Comparison of ENCODE assay signal across 21 cellular contexts in the genomic region with DNA sequence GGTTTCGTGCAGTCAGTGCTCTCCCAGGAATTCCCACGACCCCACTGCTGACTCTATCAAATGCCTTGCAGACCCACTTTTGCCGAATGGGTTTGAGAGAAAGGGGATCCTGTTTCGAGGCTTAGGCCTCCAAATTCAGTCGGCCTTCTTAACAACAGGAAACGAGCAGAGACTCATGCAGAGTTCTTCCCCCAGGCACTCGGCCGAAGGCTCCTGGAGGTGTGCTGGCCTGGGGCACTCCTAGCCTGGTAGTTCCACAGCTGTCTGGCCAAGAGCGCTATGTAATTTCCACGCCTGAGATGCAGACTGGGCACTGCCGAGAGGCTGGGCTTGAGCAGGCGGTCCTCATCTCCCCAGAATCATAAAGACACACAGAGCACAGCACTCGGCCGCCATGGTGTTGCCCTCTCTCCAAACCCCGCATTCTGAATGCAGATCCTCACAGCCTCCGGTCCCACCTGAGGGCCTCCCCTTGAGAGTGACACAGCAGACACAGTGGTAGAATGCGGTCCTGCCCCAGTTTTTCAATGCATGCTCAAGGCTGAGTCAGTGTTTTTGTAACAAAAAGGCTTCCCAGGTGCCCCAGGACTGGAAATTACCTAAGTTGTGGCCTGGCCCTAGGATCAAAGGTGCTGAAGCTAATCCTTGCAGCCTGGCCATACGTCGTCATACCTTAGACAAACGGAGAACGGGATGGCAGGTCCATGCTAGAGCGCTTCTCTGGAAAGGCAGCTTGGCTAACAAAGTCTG.
"Had no signal": no experiment of that assay in that cellular context is flagged by ENCODE, and none has a peak within 500 bp of the region (broad histone marks: within the 10 kb centered on the region; RNA-seq: fewer than 3 reads in every experiment).

No MANE protein-coding gene starts in this region.

- H3K9me3 Mint-ChIP-seq: activated CD4-positive, alpha-beta T cell treated with anti-CD3 and anti-CD28 coated beads, Interleukin-2, amount 10 ng/mL, durations not matched to agents 7 days and 5 days; activated naive CD8-positive, alpha-beta T cell treated with anti-CD3 and anti-CD28 coated beads, Interleukin-2, amount 10 ng/mL, durations not matched to agents 7 days and 5 days; natural killer cell had no signal

- H3K27ac ChIP-seq: epithelial cell of prostate, gastrocnemius medialis, heart right ventricle, right atrium auricular region, stomach, testis, upper lobe of right lung had no signal

- ATAC-seq: gastrocnemius medialis, heart right ventricle, left lobe of liver, mucosa of descending colon, natural killer cell, upper lobe of right lung had no signal

- DNase-seq: activated CD4-positive, alpha-beta T cell treated with anti-CD3 and anti-CD28 coated beads, Interleukin-2, amount 10 ng/mL, durations not matched to agents 7 days and 5 days; activated CD8-positive, alpha-beta memory T cell treated with anti-CD3 and anti-CD28 coated beads for 24 hours; activated naive CD4-positive, alpha-beta T cell; activated naive CD8-positive, alpha-beta T cell treated with anti-CD3 and anti-CD28 coated beads, Interleukin-2, amount 10 ng/mL, durations not matched to agents 7 days and 5 days; anterior cingulate cortex; cerebellar nuclear complex; effector memory CD4-positive, alpha-beta T cell; gastrocnemius medialis; heart right ventricle; mucosa of descending colon; natural killer cell; stimulated activated CD4-positive, alpha-beta T cell treated with anti-CD3 and anti-CD28 coated beads, Interleukin-15, amount 100 ng/mL, for 24 hours; stimulated activated CD4-positive, alpha-beta T cell treated with anti-CD3 and anti-CD28 coated beads, Interleukin-4, amount 100 ng/mL, for 1 hour; stomach; T-helper 2 cell; testis; upper lobe of right lung had no signal

- H3K27me3 Mint-ChIP-seq: activated CD4-positive, alpha-beta T cell treated with anti-CD3 and anti-CD28 coated beads, Interleukin-2, amount 10 ng/mL, durations not matched to agents 7 days and 5 days; activated naive CD8-positive, alpha-beta T cell treated with anti-CD3 and anti-CD28 coated beads, Interleukin-2, amount 10 ng/mL, durations not matched to agents 7 days and 5 days; progenitor cell of endocrine pancreas had no signal

- H3K4me3 Mint-ChIP-seq: activated CD4-positive, alpha-beta T cell treated with anti-CD3 and anti-CD28 coated beads, Interleukin-2, amount 10 ng/mL, durations not matched to agents 7 days and 5 days; activated naive CD8-positive, alpha-beta T cell treated with anti-CD3 and anti-CD28 coated beads, Interleukin-2, amount 10 ng/mL, durations not matched to agents 7 days and 5 days; natural killer cell had no signal

- H3K4me1 Mint-ChIP-seq: activated CD4-positive, alpha-beta T cell treated with anti-CD3 and anti-CD28 coated beads, Interleukin-2, amount 10 ng/mL, durations not matched to agents 7 days and 5 days; natural killer cell had no signal

- H3K4me3 ChIP-seq: gastrocnemius medialis, heart right ventricle, mucosa of descending colon, right atrium auricular region, stomach, testis, upper lobe of right lung had no signal

- H3K27ac Mint-ChIP-seq: activated CD4-positive, alpha-beta T cell treated with anti-CD3 and anti-CD28 coated beads, Interleukin-2, amount 10 ng/mL, durations not matched to agents 7 days and 5 days; activated naive CD8-positive, alpha-beta T cell treated with anti-CD3 and anti-CD28 coated beads, Interleukin-2, amount 10 ng/mL, durations not matched to agents 7 days and 5 days; natural killer cell had no signal

- H3K4me1 ChIP-seq: right atrium auricular region, testis had no signal

- H3K36me3 ChIP-seq: gastrocnemius medialis had no signal

- H3K27me3 ChIP-seq: gastrocnemius medialis, heart right ventricle, right atrium auricular region, stomach, testis, upper lobe of right lung had no signal

- H3K9me3 ChIP-seq: gastrocnemius medialis, heart right ventricle, mucosa of descending colon, right atrium auricular region, stomach, testis, upper lobe of right lung had no signal

- H3K36me3 Mint-ChIP-seq: natural killer cell had no signal
